In the genomic region with DNA sequence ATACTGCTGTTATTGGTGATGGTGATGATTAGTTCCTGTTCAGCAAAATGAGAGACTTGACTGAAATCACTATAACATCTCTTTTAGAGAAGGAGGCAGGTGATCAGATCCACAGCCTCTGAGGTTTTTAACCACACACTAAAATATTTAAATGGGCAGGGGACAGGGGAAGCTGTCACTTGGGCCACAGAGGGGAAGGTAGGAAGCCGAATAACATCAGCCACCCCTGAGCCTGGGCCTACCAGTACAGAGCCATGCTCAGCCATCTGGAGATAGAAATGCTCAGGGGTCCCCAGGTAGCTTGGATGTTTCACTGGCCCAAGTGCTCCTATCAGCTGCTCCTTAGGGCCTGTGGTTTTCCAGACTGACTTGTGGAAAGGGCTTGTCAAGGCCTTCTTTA, we compare ENCODE assay signal across 17 cellular contexts.
A peak's percentile ranks its signal among the peaks of the same experiment; 100 is the strongest.
DNase-seq lines count a peak whose midpoint lies in the region; ATAC-seq and TF ChIP-seq lines count a peak whose summit lies in the region.
"Had no signal": no experiment of that assay in that cellular context is flagged by ENCODE, and none has a peak within 500 bp of the region (broad histone marks: within the 10 kb centered on the region; RNA-seq: fewer than 3 reads in every experiment).

No MANE protein-coding gene starts in this region.

- H3K36me3 Mint-ChIP-seq in glutamatergic neuron (ENCODE audit: unreplicated experiment), result no peaks in the 10 kb centered on the region
- H3K36me3 Mint-ChIP-seq: activated naive CD8-positive, alpha-beta T cell treated with anti-CD3 and anti-CD28 coated beads for 36 hours; CD8-positive, alpha-beta T cell; type B pancreatic cell had no signal

- peaks cover 6% of the 10 kb centered on the region for H3K27me3 Mint-ChIP-seq in glutamatergic neuron (ENCODE audit: unreplicated experiment)
- H3K27me3 Mint-ChIP-seq: activated naive CD8-positive, alpha-beta T cell treated with anti-CD3 and anti-CD28 coated beads for 36 hours; type B pancreatic cell had no signal

- H3K4me1 Mint-ChIP-seq in glutamatergic neuron (ENCODE audit: low read depth, unreplicated experiment), result peaks cover 34% of the 10 kb centered on the region
- H3K4me1 Mint-ChIP-seq: activated naive CD8-positive, alpha-beta T cell treated with anti-CD3 and anti-CD28 coated beads for 36 hours had no signal

- H3K9me3 Mint-ChIP-seq in glutamatergic neuron (ENCODE audit: unreplicated experiment), result peaks cover 6% of the 10 kb centered on the region
- H3K9me3 Mint-ChIP-seq: activated naive CD8-positive, alpha-beta T cell treated with anti-CD3 and anti-CD28 coated beads for 36 hours; activated T-helper 1 cell treated with anti-CD3 and anti-CD28 coated beads, Interleukin-12 subunit alpha, Interleukin-12 subunit beta, Interleukin-2, Interleukin-4 antibody, amounts not matched to agents 30 ng/mL and 10 ng/mL and 1 ng/mL, durations not matched to agents 14 hours and 24 hours and 36 hours; CD8-positive, alpha-beta T cell; type B pancreatic cell had no signal

- TF ChIP-seq CTCF in glutamatergic neuron (IDR thresholded peaks at IDR 0.05; ENCODE audit: partially characterized antibody, unreplicated experiment), result no peak

- ATAC-seq in GM18867 (IDR thresholded peaks at IDR 0.05; ENCODE audit: unreplicated experiment), result peak; percentile 53
- ATAC-seq in GM21390 (IDR thresholded peaks at IDR 0.05; ENCODE audit: unreplicated experiment), result peak; percentile 29
- ATAC-seq in HG03095 (IDR thresholded peaks at IDR 0.05; ENCODE audit: unreplicated experiment), result peak; percentile 28
- ATAC-seq in HG02678 (IDR thresholded peaks at IDR 0.05; ENCODE audit: unreplicated experiment), result no peak
- ATAC-seq: CD8-positive, alpha-beta T cell had no signal

- no peak overlapping the region for H3K4me3 Mint-ChIP-seq in glutamatergic neuron (ENCODE audit: unreplicated experiment)
- H3K4me3 Mint-ChIP-seq: activated naive CD8-positive, alpha-beta T cell treated with anti-CD3 and anti-CD28 coated beads for 36 hours; activated T-helper 1 cell treated with anti-CD3 and anti-CD28 coated beads, Interleukin-12 subunit alpha, Interleukin-12 subunit beta, Interleukin-2, Interleukin-4 antibody, amounts not matched to agents 30 ng/mL and 10 ng/mL and 1 ng/mL, durations not matched to agents 14 hours and 24 hours and 36 hours; CD8-positive, alpha-beta T cell; type B pancreatic cell had no signal

- peak overlapping the region; percentile 93 for H3K27ac Mint-ChIP-seq in glutamatergic neuron (ENCODE audit: unreplicated experiment)
- H3K27ac Mint-ChIP-seq: activated naive CD8-positive, alpha-beta T cell treated with anti-CD3 and anti-CD28 coated beads for 36 hours; activated T-helper 1 cell treated with anti-CD3 and anti-CD28 coated beads, Interleukin-12 subunit alpha, Interleukin-12 subunit beta, Interleukin-2, Interleukin-4 antibody, amounts not matched to agents 30 ng/mL and 10 ng/mL and 1 ng/mL, durations not matched to agents 14 hours and 24 hours and 36 hours; CD8-positive, alpha-beta T cell; type B pancreatic cell had no signal

- DNase-seq in glutamatergic neuron (no peak), SK-N-DZ (ENCODE audit: low spot score) (no peak), MV-4-11 (lab: John Stamatoyannopoulos, UW) (no peak)
- no peak for DNase-seq in stimulated activated CD4-positive, alpha-beta T cell treated with anti-CD3 and anti-CD28 coated beads, Interleukin-4, amount 100 ng/mL, for 24 hours
- DNase-seq: activated CD8-positive, alpha-beta memory T cell treated with anti-CD3 and anti-CD28 coated beads for 24 hours; activated naive CD8-positive, alpha-beta T cell treated with anti-CD3 and anti-CD28 coated beads for 36 hours; CD8-positive, alpha-beta T cell; NCI-H1436; NCI-H526; nucleus accumbens; retina had no signal
